ENCODE assay signal across 1 cellular context in genomic region chr19:48246101-48246500, GRCh38.
TF ChIP-seq lines count a peak whose summit lies in the region.

No MANE protein-coding gene starts in this region.

TF ChIP-seq in endothelial cell of umbilical vein, 7 proteins besides CTCF, POLR2A, EP300 and RAD21 (continued from another document):
- no peak for TF ChIP-seq GATA2 (IDR thresholded peaks at IDR 0.05; ENCODE audit: insufficient read depth, insufficient read length, low read depth, low read length)
- no peak for TF ChIP-seq JUN (IDR thresholded peaks at IDR 0.05; ENCODE audit: borderline replicate concordance, insufficient read depth, insufficient read length, low read depth)
- TF ChIP-seq FOS (IDR thresholded peaks at IDR 0.05; ENCODE audit: borderline replicate concordance, insufficient read depth, low read length) = no peak
